ENCODE assay signal across 8 cellular contexts in the genomic region with DNA sequence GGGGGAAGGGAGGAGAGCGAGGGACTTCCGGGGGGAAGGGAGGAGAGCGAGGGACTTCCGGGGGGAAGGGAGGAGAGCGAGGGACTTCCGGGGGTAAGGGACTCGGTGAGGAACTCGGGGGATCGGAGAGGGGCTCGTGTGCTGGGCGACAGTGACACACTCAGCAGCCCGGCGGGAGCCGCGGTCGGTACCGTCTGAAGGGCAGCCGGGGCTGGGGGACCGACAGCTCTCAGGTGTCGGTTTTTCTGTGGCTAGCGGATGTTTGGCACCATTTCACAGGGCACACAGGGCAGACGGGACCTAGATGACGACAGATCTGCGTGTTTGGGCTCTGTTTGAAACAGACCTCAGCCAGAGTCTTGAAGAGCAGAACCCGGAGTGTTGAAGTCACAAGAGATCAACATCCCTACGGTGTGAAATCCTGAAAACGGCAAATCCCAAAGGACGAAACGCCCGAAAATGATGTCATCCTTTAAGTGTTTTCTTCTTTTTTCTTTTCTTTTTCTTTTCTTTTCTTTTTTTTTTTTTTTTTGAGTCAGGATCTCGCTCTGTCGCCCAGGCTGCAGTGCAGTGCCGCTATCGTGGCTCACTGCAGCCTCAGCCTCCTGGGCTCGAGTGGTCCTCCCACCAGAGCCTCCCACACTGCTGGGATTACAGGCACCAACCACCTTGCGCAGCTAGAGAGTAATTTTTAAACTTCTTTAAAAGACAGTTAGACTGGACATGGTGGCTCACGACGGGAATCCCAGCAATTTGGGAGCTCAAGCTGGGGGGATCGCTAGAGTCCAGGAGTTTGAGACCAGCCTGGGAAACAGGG. TPM values are rescaled to one million over a fixed set of nuclear protein-coding genes. Genes with fewer than 3 reads are reported as not detected.
DNase-seq lines count a peak whose midpoint lies in the region; ATAC-seq, FAIRE-seq and TF ChIP-seq lines count a peak whose summit lies in the region.

No MANE protein-coding gene starts in this region.

- no peak for FAIRE-seq in urothelium cell line (lab: Jason Lieb, UNC)

- H3K4me1 Mint-ChIP-seq in T-helper 1 cell treated with Interleukin-12 subunit alpha and Interleukin-12 subunit beta and Interleukin-4 antibody, amounts not matched to agents 30 μg/mL and 1 μg/mL, for 36 hours (ENCODE audit: low read depth) = no peaks in the 10 kb centered on the region

- no peak for TF ChIP-seq CTCF in DND-41 (IDR thresholded peaks at IDR 0.05; ENCODE audit: borderline replicate concordance, extremely low read depth, low read length, poor library complexity, severe bottlenecking)
- no peak for TF ChIP-seq CTCF in right atrium auricular region (IDR thresholded peaks at IDR 0.05)

- peaks cover 14% of the 10 kb centered on the region for H3K4me1 ChIP-seq in DND-41 (ENCODE audit: insufficient read depth, low read length)
- H3K4me1 ChIP-seq in right atrium auricular region = peaks cover 0 to 7% of the 10 kb centered on the region in 2 donors

- H3K9me3 Mint-ChIP-seq in T-helper 1 cell treated with Interleukin-12 subunit alpha and Interleukin-12 subunit beta and Interleukin-4 antibody, amounts not matched to agents 30 μg/mL and 1 μg/mL, for 36 hours = no peaks in the 10 kb centered on the region

- H3K27me3 ChIP-seq in DND-41 (ENCODE audit: insufficient read depth, low read length, poor library complexity) (no peaks in the 10 kb centered on the region), right atrium auricular region (no peaks in the 10 kb centered on the region)

- H3K4me2 ChIP-seq in DND-41 (ENCODE audit: insufficient read depth, low read length) = peak overlapping the region; percentile 97

- H4K20me1 ChIP-seq in DND-41 (ENCODE audit: insufficient read depth, low read length) = no peaks in the 10 kb centered on the region

- DNase-seq in DND-41 (peak; percentile 83), M059J (ENCODE audit: low read depth) (peak; percentile 75), amniotic stem cell (lab: John Stamatoyannopoulos, UW) (peak; percentile 78), right atrium auricular region (ENCODE audit: low spot score) (peak; percentile 82), putamen (ENCODE audit: low spot score) (peak; percentile 74), urothelium cell line (ENCODE audit: low spot score) (peak; percentile 79)

- H3K36me3 Mint-ChIP-seq in T-helper 1 cell treated with Interleukin-12 subunit alpha and Interleukin-12 subunit beta and Interleukin-4 antibody, amounts not matched to agents 30 μg/mL and 1 μg/mL, for 36 hours (ENCODE audit: low read depth) = no peaks in the 10 kb centered on the region

- H3K4me3 ChIP-seq in DND-41 (ENCODE audit: low read depth in 1 of 2, low read length in 2 of 2) (peak overlapping the region; percentile 45 to 96; a peak in 3 of 4 replicates), right atrium auricular region (peak overlapping the region; percentile 67 to 68)

- peak overlapping the region; percentile 97 for H3K27ac ChIP-seq in DND-41 (ENCODE audit: low read length)
- peak overlapping the region; percentile 88 to 95 for H3K27ac ChIP-seq in right atrium auricular region

- H2AFZ ChIP-seq in DND-41 (ENCODE audit: low read depth, low read length) = peak overlapping the region; percentile 100

- ATAC-seq in DND-41 (ENCODE audit: insufficient read depth, low read depth) (peak; percentile 84), GM21619 (IDR thresholded peaks at IDR 0.05; ENCODE audit: unreplicated experiment) (peak; percentile 56)

- H3K9me3 ChIP-seq in DND-41 (ENCODE audit: insufficient read depth, low read length, severe bottlenecking) = no peaks in the 10 kb centered on the region
- H3K9me3 ChIP-seq in right atrium auricular region = no peaks in the 10 kb centered on the region

- peak overlapping the region; percentile 70 for H3K9ac ChIP-seq in DND-41 (ENCODE audit: low read depth, low read length)

- H3K36me3 ChIP-seq in DND-41 (ENCODE audit: insufficient read depth, low read length) = no peaks in the 10 kb centered on the region
- H3K36me3 ChIP-seq in right atrium auricular region = no peaks in the 10 kb centered on the region

- peaks cover 8% of the 10 kb centered on the region for H3K79me2 ChIP-seq in DND-41 (ENCODE audit: insufficient read depth, low read length)

- H3K27ac Mint-ChIP-seq in T-helper 1 cell treated with Interleukin-12 subunit alpha and Interleukin-12 subunit beta and Interleukin-4 antibody, amounts not matched to agents 30 μg/mL and 1 μg/mL, for 36 hours = peak overlapping the region; percentile 100

- H3K4me3 Mint-ChIP-seq in T-helper 1 cell treated with Interleukin-12 subunit alpha and Interleukin-12 subunit beta and Interleukin-4 antibody, amounts not matched to agents 30 μg/mL and 1 μg/mL, for 36 hours = peak overlapping the region; percentile 99

- no peaks in the 10 kb centered on the region for H3K27me3 Mint-ChIP-seq in T-helper 1 cell treated with Interleukin-12 subunit alpha and Interleukin-12 subunit beta and Interleukin-4 antibody, amounts not matched to agents 30 μg/mL and 1 μg/mL, for 36 hours (ENCODE audit: low read depth)

RNA-seq across cellular contexts. Expression of a gene that starts 23.9 kb away (rescaled TPM):
- 12.9 and 23.1 TPM in 2 replicates for total RNA-seq in M059J (2014; rRNA removed; shearing (Covaris generic))
- 1 to 10 TPM; 5.7 to 8.0 TPM for total RNA-seq in right atrium auricular region

RNA-seq across cellular contexts. Expression of a gene that starts 41.1 kb away (rescaled TPM):
- not detected in 2 replicates for total RNA-seq in M059J (2014; rRNA removed; shearing (Covaris generic))
- under 1 TPM in 1 of 2 donors, not detected in 1; 0.75 TPM for total RNA-seq in right atrium auricular region

Comparison
In these comparisons a context has a peak if more than half of its experiments do, and no peak if none do; other contexts are left out.
1. Peak in every context shown above with its lines: DNase-seq, ATAC-seq, H3K4me3 ChIP-seq and H3K27ac ChIP-seq.